Comparison of ENCODE assay signal across 36 cellular contexts in the genomic region with DNA sequence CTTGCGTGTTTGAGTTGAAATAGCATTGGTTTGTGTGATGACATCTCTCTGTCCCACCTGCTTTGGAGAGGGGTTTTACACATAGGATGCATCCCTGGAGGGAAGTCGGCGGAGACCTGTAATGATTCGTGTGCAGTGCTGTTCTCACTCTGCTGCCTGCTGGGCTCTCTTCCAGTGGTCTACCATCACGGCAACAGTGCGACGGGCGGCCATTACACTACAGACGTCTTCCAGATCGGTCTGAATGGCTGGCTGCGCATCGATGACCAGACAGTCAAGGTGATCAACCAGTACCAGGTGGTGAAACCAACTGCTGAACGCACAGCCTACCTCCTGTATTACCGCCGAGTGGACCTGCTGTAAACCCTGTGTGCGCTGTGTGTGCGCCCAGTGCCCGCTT. TPM values are rescaled to one million over a fixed set of nuclear protein-coding genes. Genes with fewer than 3 reads are reported as not detected.
"Had no signal": no experiment of that assay in that cellular context is flagged by ENCODE, and none has a peak within 500 bp of the region (broad histone marks: within the 10 kb centered on the region; RNA-seq: fewer than 3 reads in every experiment).

No MANE protein-coding gene starts in this region.

- ATAC-seq: activated CD8-positive, alpha-beta T cell treated with anti-CD3 and anti-CD28 coated beads for 36 hours; activated naive CD8-positive, alpha-beta T cell treated with anti-CD3 and anti-CD28 coated beads, Interleukin-2, amount 50 U/mL, for 24 hours; activated T-cell treated with anti-CD3 and anti-CD28 coated beads, Interleukin-2, amount 50 U/mL, for 4 hours had no signal

- DNase-seq: activated B cell treated with CpG ODN at 0.5 μM for 24 hours; activated CD4-positive, alpha-beta memory T cell treated with anti-CD3 and anti-CD28 coated beads for 36 hours; activated CD4-positive, alpha-beta T cell treated with anti-CD3 and anti-CD28 coated beads for 4 hours; activated CD4-positive, alpha-beta T cell treated with anti-CD3 and anti-CD28 coated beads, Interleukin-2, amount 10 ng/mL, durations not matched to agents 24 days and 14 days; activated CD4-positive, alpha-beta T cell treated with anti-CD3 and anti-CD28 coated beads, Interleukin-2, amount 50 U/mL, for 1 hour; activated CD4-positive, alpha-beta T cell treated with anti-CD3 and anti-CD28 coated beads, Interleukin-2, amount 50 U/mL, for 4 hours; activated CD4-positive, CD25-positive, alpha-beta regulatory T cell treated with anti-CD3 and anti-CD28 coated beads, Interleukin-2, amount 50 U/mL, for 72 hours; activated CD8-positive, alpha-beta memory T cell treated with anti-CD3 and anti-CD28 coated beads, Interleukin-2, amount 50 U/mL, for 4 hours; activated CD8-positive, alpha-beta T cell treated with anti-CD3 and anti-CD28 coated beads for 36 hours; activated effector memory CD4-positive, alpha-beta T cell treated with Interleukin-2 at 50 U/mL for 16 hours; activated gamma-delta T cell; activated naive CD4-positive, alpha-beta T cell treated with anti-CD3 and anti-CD28 coated beads, Interleukin-2, amount 10 ng/mL, durations not matched to agents 7 days and 5 days; activated naive CD4-positive, alpha-beta T cell treated with Interleukin-2 at 50 U/mL for 16 hours; activated naive CD8-positive, alpha-beta T cell treated with anti-CD3 and anti-CD28 coated beads, Interleukin-2, amount 10 ng/mL, durations not matched to agents 7 days and 5 days; activated naive CD8-positive, alpha-beta T cell treated with anti-CD3 and anti-CD28 coated beads, Interleukin-2, amount 50 U/mL, for 24 hours; activated T-cell treated with anti-CD3 and anti-CD28 coated beads for 4 hours; activated T-cell treated with anti-CD3 and anti-CD28 coated beads, Interleukin-2, amount 50 U/mL, for 1 hour; activated T-cell treated with anti-CD3 and anti-CD28 coated beads, Interleukin-2, amount 50 U/mL, for 4 hours; amygdala; anterior cingulate cortex; caudate nucleus; T-helper 1 cell; T-helper 2 cell; T-helper 9 cell had no signal

- H3K4me1 Mint-ChIP-seq: activated B cell treated with CpG ODN at 0.5 μM for 24 hours; activated CD4-positive, alpha-beta T cell treated with anti-CD3 and anti-CD28 coated beads, Interleukin-2, amount 10 ng/mL, durations not matched to agents 24 days and 14 days; activated naive CD4-positive, alpha-beta T cell treated with anti-CD3 and anti-CD28 coated beads, Interleukin-2, amount 10 ng/mL, durations not matched to agents 7 days and 5 days; activated naive CD4-positive, alpha-beta T cell treated with anti-CD3 and anti-CD28 coated beads, Interleukin-2, amount 50 U/mL, for 24 hours; activated naive CD8-positive, alpha-beta T cell treated with anti-CD3 and anti-CD28 coated beads, Interleukin-2, amount 10 ng/mL, durations not matched to agents 7 days and 5 days; activated naive CD8-positive, alpha-beta T cell treated with anti-CD3 and anti-CD28 coated beads, Interleukin-2, amount 50 U/mL, for 24 hours; central memory CD8-positive, alpha-beta T cell had no signal

- H3K4me3 Mint-ChIP-seq: activated B cell treated with CpG ODN at 0.5 μM for 24 hours; activated CD4-positive, alpha-beta memory T cell treated with anti-CD3 and anti-CD28 coated beads for 36 hours; activated CD4-positive, alpha-beta T cell treated with anti-CD3 and anti-CD28 coated beads, Interleukin-2, amount 10 ng/mL, durations not matched to agents 24 days and 14 days; activated CD8-positive, alpha-beta T cell treated with anti-CD3 and anti-CD28 coated beads for 36 hours; activated naive CD4-positive, alpha-beta T cell treated with anti-CD3 and anti-CD28 coated beads, Interleukin-2, amount 10 ng/mL, durations not matched to agents 7 days and 5 days; activated naive CD4-positive, alpha-beta T cell treated with anti-CD3 and anti-CD28 coated beads, Interleukin-2, amount 50 U/mL, for 24 hours; activated naive CD8-positive, alpha-beta T cell; activated naive CD8-positive, alpha-beta T cell treated with anti-CD3 and anti-CD28 coated beads, Interleukin-2, amount 10 ng/mL, durations not matched to agents 7 days and 5 days; activated naive CD8-positive, alpha-beta T cell treated with anti-CD3 and anti-CD28 coated beads, Interleukin-2, amount 50 U/mL, for 24 hours; activated T-cell treated with anti-CD3 and anti-CD28 coated beads, Interleukin-2, amount 50 U/mL, for 4 hours; brain; central memory CD8-positive, alpha-beta T cell; T-helper 1 cell treated with Interleukin-12 subunit alpha and Interleukin-12 subunit beta and Interleukin-4 antibody, amounts not matched to agents 30 μg/mL and 1 μg/mL, for 36 hours; T-helper 2 cell treated with Interferon-gamma antibody and Interleukin-4, amounts not matched to agents 5 μg/mL and 100 μg/mL, for 36 hours had no signal

- H3K4me1 ChIP-seq: ascending aorta had no signal

- H3K4me3 ChIP-seq: ascending aorta, cardiac muscle cell had no signal

- FAIRE-seq: bronchial epithelial cell, TTC549 had no signal

- H3K27me3 ChIP-seq: ascending aorta, cardiac muscle cell had no signal

- H3K27me3 Mint-ChIP-seq: activated B cell treated with CpG ODN at 0.5 μM for 24 hours; activated CD4-positive, alpha-beta memory T cell treated with anti-CD3 and anti-CD28 coated beads for 36 hours; activated CD4-positive, alpha-beta T cell treated with anti-CD3 and anti-CD28 coated beads, Interleukin-2, amount 10 ng/mL, durations not matched to agents 24 days and 14 days; activated CD8-positive, alpha-beta T cell treated with anti-CD3 and anti-CD28 coated beads for 36 hours; activated naive CD4-positive, alpha-beta T cell treated with anti-CD3 and anti-CD28 coated beads, Interleukin-2, amount 10 ng/mL, durations not matched to agents 7 days and 5 days; activated naive CD4-positive, alpha-beta T cell treated with anti-CD3 and anti-CD28 coated beads, Interleukin-2, amount 50 U/mL, for 24 hours; activated naive CD8-positive, alpha-beta T cell; activated naive CD8-positive, alpha-beta T cell treated with anti-CD3 and anti-CD28 coated beads, Interleukin-2, amount 10 ng/mL, durations not matched to agents 7 days and 5 days; activated naive CD8-positive, alpha-beta T cell treated with anti-CD3 and anti-CD28 coated beads, Interleukin-2, amount 50 U/mL, for 24 hours; brain; central memory CD8-positive, alpha-beta T cell had no signal

- H3K9me3 ChIP-seq: ascending aorta had no signal

- H3K27ac ChIP-seq: ascending aorta, cardiac muscle cell, VCaP had no signal

- H3K27ac Mint-ChIP-seq: activated B cell treated with CpG ODN at 0.5 μM for 24 hours; activated CD4-positive, alpha-beta memory T cell treated with anti-CD3 and anti-CD28 coated beads for 36 hours; activated CD4-positive, alpha-beta T cell treated with anti-CD3 and anti-CD28 coated beads, Interleukin-2, amount 10 ng/mL, durations not matched to agents 24 days and 14 days; activated CD8-positive, alpha-beta T cell treated with anti-CD3 and anti-CD28 coated beads for 36 hours; activated naive CD4-positive, alpha-beta T cell treated with anti-CD3 and anti-CD28 coated beads, Interleukin-2, amount 10 ng/mL, durations not matched to agents 7 days and 5 days; activated naive CD4-positive, alpha-beta T cell treated with anti-CD3 and anti-CD28 coated beads, Interleukin-2, amount 50 U/mL, for 24 hours; activated naive CD8-positive, alpha-beta T cell; activated naive CD8-positive, alpha-beta T cell treated with anti-CD3 and anti-CD28 coated beads, Interleukin-2, amount 10 ng/mL, durations not matched to agents 7 days and 5 days; activated naive CD8-positive, alpha-beta T cell treated with anti-CD3 and anti-CD28 coated beads, Interleukin-2, amount 50 U/mL, for 24 hours; activated T-helper 2 cell treated with anti-CD3 and anti-CD28 coated beads, Interferon-gamma antibody, Interleukin-2, Interleukin-4, amounts not matched to agents 10 μg/mL and 5 μg/mL and 100 μg/mL, durations not matched to agents 14 hours and 24 hours and 36 hours; brain; T-helper 1 cell treated with Interleukin-12 subunit alpha and Interleukin-12 subunit beta and Interleukin-4 antibody, amounts not matched to agents 30 μg/mL and 1 μg/mL, for 36 hours; T-helper 2 cell treated with Interferon-gamma antibody and Interleukin-4, amounts not matched to agents 5 μg/mL and 100 μg/mL, for 36 hours had no signal

- H3K9me3 Mint-ChIP-seq: activated CD4-positive, alpha-beta memory T cell treated with anti-CD3 and anti-CD28 coated beads for 36 hours; activated CD4-positive, alpha-beta T cell treated with anti-CD3 and anti-CD28 coated beads, Interleukin-2, amount 10 ng/mL, durations not matched to agents 24 days and 14 days; activated CD8-positive, alpha-beta T cell treated with anti-CD3 and anti-CD28 coated beads for 36 hours; activated naive CD4-positive, alpha-beta T cell treated with anti-CD3 and anti-CD28 coated beads, Interleukin-2, amount 10 ng/mL, durations not matched to agents 7 days and 5 days; activated naive CD4-positive, alpha-beta T cell treated with anti-CD3 and anti-CD28 coated beads, Interleukin-2, amount 50 U/mL, for 24 hours; activated naive CD8-positive, alpha-beta T cell treated with anti-CD3 and anti-CD28 coated beads, Interleukin-2, amount 10 ng/mL, durations not matched to agents 7 days and 5 days; activated naive CD8-positive, alpha-beta T cell treated with anti-CD3 and anti-CD28 coated beads, Interleukin-2, amount 50 U/mL, for 24 hours; activated T-cell treated with anti-CD3 and anti-CD28 coated beads, Interleukin-2, amount 50 U/mL, for 4 hours; activated T-helper 2 cell treated with anti-CD3 and anti-CD28 coated beads, Interferon-gamma antibody, Interleukin-2, Interleukin-4, amounts not matched to agents 10 μg/mL and 5 μg/mL and 100 μg/mL, durations not matched to agents 14 hours and 24 hours and 36 hours; brain; central memory CD8-positive, alpha-beta T cell; T-helper 1 cell treated with Interleukin-12 subunit alpha and Interleukin-12 subunit beta and Interleukin-4 antibody, amounts not matched to agents 30 μg/mL and 1 μg/mL, for 36 hours; T-helper 2 cell treated with Interferon-gamma antibody and Interleukin-4, amounts not matched to agents 5 μg/mL and 100 μg/mL, for 36 hours had no signal

RNA-seq across cellular contexts. Expression of a gene that starts 41.1 kb away (rescaled TPM):
- total RNA-seq: activated B cell treated with CpG ODN at 0.5 μM for 24 hours had no signal
